Comparison of ENCODE assay signal across 20 cellular contexts in the genomic region with DNA sequence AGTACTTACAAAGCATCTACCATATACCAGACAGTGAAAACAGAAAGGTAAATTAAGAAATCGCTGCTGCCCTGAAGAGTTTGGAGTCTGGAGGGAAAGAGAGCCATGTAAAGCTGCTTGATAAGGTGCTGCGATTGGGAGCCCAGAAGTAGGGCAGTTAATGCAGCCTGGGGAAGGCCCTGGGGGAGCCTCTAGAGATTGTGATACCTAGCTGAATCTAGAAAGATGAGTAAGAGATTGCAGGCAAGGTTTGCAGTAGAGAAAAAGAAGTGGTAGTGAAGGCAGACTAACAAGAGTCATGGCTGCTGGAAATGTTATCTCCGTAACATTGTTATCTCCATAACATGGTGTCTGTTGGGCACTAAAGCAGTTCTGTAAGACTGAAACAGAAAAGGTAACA. TPM values are rescaled to one million over a fixed set of nuclear protein-coding genes. Genes with fewer than 3 reads are reported as not detected.
DNase-seq lines count a peak whose midpoint lies in the region; ATAC-seq and TF ChIP-seq lines count a peak whose summit lies in the region.
"Had no signal": no experiment of that assay in that cellular context is flagged by ENCODE, and none has a peak within 500 bp of the region (broad histone marks: within the 10 kb centered on the region; RNA-seq: fewer than 3 reads in every experiment).

No MANE protein-coding gene starts in this region.

- H3K9me3 Mint-ChIP-seq in activated naive CD4-positive, alpha-beta T cell treated with anti-CD3 and anti-CD28 coated beads for 36 hours = no peaks in the 10 kb centered on the region
- H3K9me3 Mint-ChIP-seq in endodermal cell (no peaks in the 10 kb centered on the region), nephron progenitor cell (no peaks in the 10 kb centered on the region)
- H3K9me3 Mint-ChIP-seq: CD14-positive monocyte; CD4-positive, alpha-beta T cell; CD8-positive, alpha-beta memory T cell; HFFc6 had no signal

- WGBS in SK-N-SH (ENCODE audit: low lambda C conversion rate) = 90% methylated on average over 3 of the region's 3 CpGs
- 92 to 93% methylated on average over 1 to 3 of the region's 3 CpGs for WGBS in endodermal cell (ENCODE audit: insufficient coverage in 1 of 2, insufficient read length in 1 of 2), 2 experiments

- H3K4me1 Mint-ChIP-seq in activated naive CD4-positive, alpha-beta T cell treated with anti-CD3 and anti-CD28 coated beads for 36 hours (ENCODE audit: low read depth) = peaks cover 10% of the 10 kb centered on the region
- H3K4me1 Mint-ChIP-seq in endodermal cell = peaks cover 17% of the 10 kb centered on the region
- peaks cover 15% of the 10 kb centered on the region for H3K4me1 Mint-ChIP-seq in nephron progenitor cell
- H3K4me1 Mint-ChIP-seq: CD8-positive, alpha-beta memory T cell had no signal

- H3F3A ChIP-seq in SK-N-SH (replicated peaks; ENCODE audit: insufficient read depth) = peaks cover 14% of the 10 kb centered on the region

- H3K4me2 ChIP-seq in SK-N-SH = no peak overlapping the region
- H3K4me2 ChIP-seq: BLaER1 treated with 17β-estradiol and CSF1 and Interleukin-3, amounts not matched to agents 10 nM and 100 nM had no signal

- no peaks in the 10 kb centered on the region for H3K79me2 ChIP-seq in SK-N-SH (ENCODE audit: insufficient read depth)

- peaks cover 20 to 39% of the 10 kb centered on the region in 2 experiments for H3K36me3 ChIP-seq in SK-N-SH (replicated peaks in 1 of 2; ENCODE audit: control insufficient read depth in 1 of 2, insufficient read depth in 2 of 2, low read length in 1 of 2)
- H3K36me3 ChIP-seq in endodermal cell (ENCODE audit: control insufficient read depth, insufficient read depth, low read length) = peaks cover 3% of the 10 kb centered on the region
- H3K36me3 ChIP-seq: BE2C, HAP-1 had no signal

- H2AFZ ChIP-seq in SK-N-SH (ENCODE audit: low read depth) = no peak overlapping the region

- no peaks in the 10 kb centered on the region for H3K27me3 Mint-ChIP-seq in activated naive CD4-positive, alpha-beta T cell treated with anti-CD3 and anti-CD28 coated beads for 36 hours (ENCODE audit: low read depth)
- H3K27me3 Mint-ChIP-seq in endodermal cell (ENCODE audit: insufficient read depth) (no peaks in the 10 kb centered on the region), nephron progenitor cell (ENCODE audit: low read depth, poor library complexity) (no peaks in the 10 kb centered on the region)
- H3K27me3 Mint-ChIP-seq: CD4-positive, alpha-beta T cell; CD8-positive, alpha-beta memory T cell had no signal

- TF ChIP-seq RAD21 in SK-N-SH (IDR thresholded peaks at IDR 0.05; ENCODE audit: low read length) = no peak

- DNase-seq in SK-N-SH (no peak), endodermal cell (no peak), nephron progenitor cell (no peak), DMS79 (lab: John Stamatoyannopoulos, UW) (no peak), DMS79 treated with DMSO at 0.1 percent for 48 hours (lab: John Stamatoyannopoulos, UW) (no peak)
- peak; percentile 18 for DNase-seq in activated naive CD4-positive, alpha-beta T cell treated with anti-CD3 and anti-CD28 coated beads for 36 hours
- DNase-seq in activated naive CD4-positive, alpha-beta T cell treated with Interleukin-2 at 50 U/mL for 16 hours = no peak
- DNase-seq: AML-193; BE2C; CD4-positive, alpha-beta T cell; CD8-positive, alpha-beta memory T cell; DMS 273 treated with DMSO at 0.1 percent for 48 hours; DND-41; GOT3; HFFc6 had no signal

- no peaks in the 10 kb centered on the region for H3K9me2 ChIP-seq in SK-N-SH

- CTCF ChIA-PET in SK-N-SH (lab: Yijun Ruan, JAX) = interaction anchor here (1.0 to 11.7 kb wide), 3 partner anchors 11 to 54 kb away, joined by 3 to 76 read pairs (median 9); no protein-coding TSS in a partner anchor
- CTCF ChIA-PET in activated naive CD4-positive, alpha-beta T cell treated with anti-CD3 and anti-CD28 coated beads for 36 hours (lab: Charles Lee) = interaction anchor here (0.9 to 2.2 kb wide), 4 partner anchors 9 to 54 kb away, joined by 3 to 8 read pairs (median 6); no protein-coding TSS in a partner anchor

- no peaks in the 10 kb centered on the region for H4K20me1 ChIP-seq in SK-N-SH (ENCODE audit: insufficient read depth)
- H4K20me1 ChIP-seq: BLaER1 treated with 17β-estradiol and CSF1 and Interleukin-3, amounts not matched to agents 10 nM and 100 nM had no signal

- H3K4me3 Mint-ChIP-seq in activated naive CD4-positive, alpha-beta T cell treated with anti-CD3 and anti-CD28 coated beads for 36 hours = no peak overlapping the region
- H3K4me3 Mint-ChIP-seq in endodermal cell (no peak overlapping the region), nephron progenitor cell (no peak overlapping the region)
- H3K4me3 Mint-ChIP-seq: CD14-positive monocyte; CD4-positive, alpha-beta T cell; CD8-positive, alpha-beta memory T cell; HFFc6 had no signal

- H3K4me1 ChIP-seq in SK-N-SH (ENCODE audit: control insufficient read depth in 1 of 2, insufficient read depth in 2 of 2, low read depth in 1 of 2, low read length in 1 of 2) (peaks cover 0 to 7% of the 10 kb centered on the region in 2 experiments; a peak in 2 of 4 replicates), endodermal cell (ENCODE audit: control insufficient read depth, insufficient read depth, low read length) (no peaks in the 10 kb centered on the region)
- H3K4me1 ChIP-seq: BLaER1 treated with 17β-estradiol and CSF1 and Interleukin-3, amounts not matched to agents 10 nM and 100 nM; HAP-1 had no signal

- H3K27ac Mint-ChIP-seq in activated naive CD4-positive, alpha-beta T cell treated with anti-CD3 and anti-CD28 coated beads for 36 hours = no peak overlapping the region
- H3K27ac Mint-ChIP-seq in endodermal cell = peak overlapping the region; percentile 56
- H3K27ac Mint-ChIP-seq in nephron progenitor cell = peak overlapping the region; percentile 72
- H3K27ac Mint-ChIP-seq: CD14-positive monocyte; CD4-positive, alpha-beta T cell; HFFc6 had no signal

- H3K9me3 ChIP-seq in SK-N-SH (no peaks in the 10 kb centered on the region), endodermal cell (ENCODE audit: control insufficient read depth, low read length) (no peaks in the 10 kb centered on the region)
- H3K9me3 ChIP-seq: BE2C; BLaER1 treated with 17β-estradiol and CSF1 and Interleukin-3, amounts not matched to agents 10 nM and 100 nM; HAP-1 had no signal

- no peak for TF ChIP-seq EP300 in SK-N-SH (IDR thresholded peaks at IDR 0.05; ENCODE audit: borderline replicate concordance in 1 of 2, low read depth in 1 of 2, low read length in 1 of 2)

- no peak for TF ChIP-seq CTCF in SK-N-SH (IDR thresholded peaks at IDR 0.05)
- no peak for TF ChIP-seq CTCF in endodermal cell (conservative IDR thresholded peaks at IDR 0.05)
- no peak for TF ChIP-seq CTCF in nephron progenitor cell (IDR thresholded peaks at IDR 0.05)

- H3K4me3 ChIP-seq in SK-N-SH (ENCODE audit: low read depth in 2 of 2, low read length in 1 of 2) (no peak overlapping the region), endodermal cell (ENCODE audit: low read length) (no peak overlapping the region)
- H3K4me3 ChIP-seq: BLaER1 treated with 17β-estradiol and CSF1 and Interleukin-3, amounts not matched to agents 10 nM and 100 nM; HAP-1 had no signal

- intact Hi-C loops in activated naive CD4-positive, alpha-beta T cell treated with anti-CD3 and anti-CD28 coated beads for 36 hours (cut with micrococcal nuclease) = no loop called here

- H3K27ac ChIP-seq in SK-N-SH (ENCODE audit: low read depth in 2 of 2, low read length in 1 of 2) (peak overlapping the region in 1 of 2 experiments; percentile 40; a peak in 2 of 4 replicates), endodermal cell (ENCODE audit: low read depth, low read length) (no peak overlapping the region)
- H3K27ac ChIP-seq: 22Rv1; BLaER1 treated with 17β-estradiol and CSF1 and Interleukin-3, amounts not matched to agents 10 nM and 100 nM had no signal

- ATAC-seq in SK-N-SH treated with all-trans-retinoic acid at 6 μM for 48 hours = no peak

- H3K36me3 Mint-ChIP-seq in activated naive CD4-positive, alpha-beta T cell treated with anti-CD3 and anti-CD28 coated beads for 36 hours (ENCODE audit: low read depth) = peaks cover 2% of the 10 kb centered on the region
- H3K36me3 Mint-ChIP-seq in endodermal cell (ENCODE audit: low read depth) (peaks cover 10% of the 10 kb centered on the region), nephron progenitor cell (ENCODE audit: low read depth) (peaks cover 51% of the 10 kb centered on the region)

- H3K27me3 ChIP-seq in SK-N-SH (ENCODE audit: insufficient read depth) = no peaks in the 10 kb centered on the region
- no peaks in the 10 kb centered on the region for H3K27me3 ChIP-seq in endodermal cell (ENCODE audit: control insufficient read depth, insufficient read depth, low read length, poor library complexity, severe bottlenecking)
- H3K27me3 ChIP-seq: BE2C; BLaER1 treated with 17β-estradiol and CSF1 and Interleukin-3, amounts not matched to agents 10 nM and 100 nM had no signal

- POLR2A ChIA-PET in SK-N-SH (lab: Yijun Ruan, JAX) = no interaction called here

- H3K9ac ChIP-seq in SK-N-SH (no peak overlapping the region), endodermal cell (ENCODE audit: extremely low read depth, low read length, poor library complexity, severe bottlenecking) (no peak overlapping the region)
- H3K9ac ChIP-seq: BLaER1 treated with 17β-estradiol and CSF1 and Interleukin-3, amounts not matched to agents 10 nM and 100 nM had no signal

TF ChIP-seq in SK-N-SH, 30 proteins besides CTCF, POLR2A, EP300 and RAD21 (continues in another document):
- TF ChIP-seq, protein P1, sequence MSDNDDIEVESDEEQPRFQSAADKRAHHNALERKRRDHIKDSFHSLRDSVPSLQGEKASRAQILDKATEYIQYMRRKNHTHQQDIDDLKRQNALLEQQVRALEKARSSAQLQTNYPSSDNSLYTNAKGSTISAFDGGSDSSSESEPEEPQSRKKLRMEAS (IDR thresholded peaks at IDR 0.05; ENCODE audit: low read depth) = no peak

TF ChIP-seq in SK-N-SH treated with all-trans-retinoic acid at 6 μM for 48 hours, 23 proteins besides CTCF, POLR2A, EP300 and RAD21 (continues in another document):
- no peak for TF ChIP-seq ZNF565 (CRISPR knock-in tag; conservative IDR thresholded peaks at IDR 0.05; ENCODE audit: low read depth)
- no peak for TF ChIP-seq ZC3H10 (CRISPR knock-in tag; IDR thresholded peaks at IDR 0.05)
- TF ChIP-seq CSDC2 (CRISPR knock-in tag; IDR thresholded peaks at IDR 0.05) = no peak
- TF ChIP-seq ZNF8 (CRISPR knock-in tag; IDR thresholded peaks at IDR 0.05) = no peak

RNA-seq across cellular contexts. Expression of a gene that starts 24.0 kb away (rescaled TPM):
- polyA plus RNA-seq in SK-N-SH (2012; rRNA removed) = 38.3 and 40.1 TPM in 2 replicates
- polyA plus RNA-seq in SK-N-SH (2012; cell fraction: cytosol; rRNA removed) = 38.4 and 43.1 TPM in 2 replicates
- polyA plus RNA-seq in SK-N-SH (2012; cell fraction: nucleus; rRNA removed) = 25.0 and 25.4 TPM in 2 replicates
- total RNA-seq in activated naive CD4-positive, alpha-beta T cell treated with anti-CD3 and anti-CD28 coated beads for 36 hours = 1 to 10 TPM; 8.0 to 9.7 TPM
- 10 to 100 TPM; 38.6 to 54.2 TPM for total RNA-seq in endodermal cell
- 26.4 TPM for polyA plus RNA-seq in endodermal cell (2013, experiment 1 of 2)
- polyA plus RNA-seq in endodermal cell (2013, experiment 2 of 2) = 34.6 TPM

RNA-seq across cellular contexts. Expression of a gene that starts 56.7 kb away (rescaled TPM):
- polyA plus RNA-seq in SK-N-SH (2012; rRNA removed) = 0.44 and 0.54 TPM in 2 replicates
- 0.15 and 0.35 TPM in 2 replicates for polyA plus RNA-seq in SK-N-SH (2012; cell fraction: cytosol; rRNA removed)
- 0.93 and 0.95 TPM in 2 replicates for polyA plus RNA-seq in SK-N-SH (2012; cell fraction: nucleus; rRNA removed)
- not detected for total RNA-seq in activated naive CD4-positive, alpha-beta T cell treated with anti-CD3 and anti-CD28 coated beads for 36 hours
- under 1 TPM; 0.18 to 0.35 TPM for total RNA-seq in endodermal cell
- not detected for polyA plus RNA-seq in endodermal cell (2013, experiment 1 of 2)
- not detected for polyA plus RNA-seq in endodermal cell (2013, experiment 2 of 2)
- total RNA-seq: CD8-positive, alpha-beta memory T cell had no signal
